17 cellular contexts compared by ENCODE assay signal in genomic region chr1:16474891-16475290, GRCh38. TPM values are rescaled to one million over a fixed set of nuclear protein-coding genes. Genes with fewer than 3 reads are reported as not detected.
A peak's percentile ranks its signal among the peaks of the same experiment; 100 is the strongest.
DNase-seq lines count a peak whose midpoint lies in the region; ATAC-seq and TF ChIP-seq lines count a peak whose summit lies in the region.
"Not testable (repeated sequence)": the region's sequence is repeated elsewhere in the genome, so short reads cannot be mapped to it uniquely, and the experiment has no call there.
"Had no signal": no experiment of that assay in that cellular context is flagged by ENCODE, and none has a peak within 500 bp of the region (broad histone marks: within the 10 kb centered on the region; RNA-seq: fewer than 3 reads in every experiment).

No MANE protein-coding gene starts in this region.

- not testable (repeated sequence) for H3K4me2 ChIP-seq in GM23338; Loucy (ENCODE audit: low read depth, low read length, poor library complexity, severe bottlenecking); PC-3 (ENCODE audit: low read length)

- POLR2A ChIA-PET in PC-3 (lab: Charles Lee; ENCODE audit: unreplicated experiment): not testable (repeated sequence)
- POLR2A ChIA-PET in activated naive CD8-positive, alpha-beta T cell treated with anti-CD3 and anti-CD28 coated beads, Interleukin-2, amount 10 ng/mL, durations not matched to agents 7 days and 5 days (lab: Charles Lee): interaction anchor here (0.6 to 1.0 kb wide), 2 partner anchors 11 to 146 kb away, joined by 3 to 4 read pairs; no protein-coding TSS in a partner anchor
- POLR2A ChIA-PET in naive thymus-derived CD4-positive, alpha-beta T cell (lab: Charles Lee): interaction anchor here (1.4 kb wide), 1 partner anchor 12 kb away, joined by 5 read pairs; no protein-coding TSS in a partner anchor

- H3K27ac ChIP-seq in GM23338 (ENCODE audit: low read depth); PC-3 (ENCODE audit: low read length); naive thymus-derived CD4-positive, alpha-beta T cell (ENCODE audit: low read depth, low read length): not testable (repeated sequence)

- CTCF ChIA-PET in PC-3 (lab: Charles Lee); naive thymus-derived CD4-positive, alpha-beta T cell (lab: Charles Lee): not testable (repeated sequence)

- H3K36me3 Mint-ChIP-seq in GM23338 (ENCODE audit: low read depth); activated naive CD8-positive, alpha-beta T cell treated with anti-CD3 and anti-CD28 coated beads, Interleukin-2, amount 10 ng/mL, durations not matched to agents 7 days and 5 days: not testable (repeated sequence)
- peaks cover 0 to 25% (median 13%) of the 10 kb centered on the region in 5 donors for H3K36me3 Mint-ChIP-seq in naive thymus-derived CD4-positive, alpha-beta T cell

- H3K27ac Mint-ChIP-seq in GM23338; activated naive CD8-positive, alpha-beta T cell treated with anti-CD3 and anti-CD28 coated beads, Interleukin-2, amount 10 ng/mL, durations not matched to agents 7 days and 5 days; naive thymus-derived CD4-positive, alpha-beta T cell: not testable (repeated sequence)

- H3K27me3 ChIP-seq in GM23338 (ENCODE audit: insufficient read depth); Loucy (ENCODE audit: insufficient read depth, low read length, poor library complexity, severe bottlenecking); PC-3 (ENCODE audit: low read length); naive thymus-derived CD4-positive, alpha-beta T cell (ENCODE audit: control insufficient read depth in 2 of 2, insufficient read depth in 2 of 2, low read length in 2 of 2): not testable (repeated sequence)

- not testable (repeated sequence) for BruUV-seq in PC-3 (replicated peaks; lab: Mats Ljungman, UMichigan)

- H3K4me1 ChIP-seq in GM23338 (ENCODE audit: insufficient read depth); Loucy (ENCODE audit: insufficient read depth, low read length, poor library complexity, severe bottlenecking); PC-3 (ENCODE audit: insufficient read depth, low read length); naive thymus-derived CD4-positive, alpha-beta T cell (ENCODE audit: control insufficient read depth in 2 of 2, insufficient read depth in 2 of 2, low read length in 2 of 2): not testable (repeated sequence)

- not testable (repeated sequence) for H3F3A ChIP-seq in GM23338 (replicated peaks; ENCODE audit: low read depth); Loucy (ENCODE audit: low read depth); PC-3 (ENCODE audit: low read length, unreplicated experiment)

- peak; percentile 98 for ATAC-seq in GM23338
- ATAC-seq in PC-3: peak; percentile 55
- not testable (repeated sequence) for ATAC-seq in activated naive CD8-positive, alpha-beta T cell treated with anti-CD3 and anti-CD28 coated beads, Interleukin-2, amount 10 ng/mL, durations not matched to agents 7 days and 5 days (ENCODE audit: low read depth)
- peak; percentile 36 for ATAC-seq in naive thymus-derived CD4-positive, alpha-beta T cell

- not testable (repeated sequence) for H2AFZ ChIP-seq in GM23338; Loucy (ENCODE audit: low read length); PC-3 (ENCODE audit: low read length)

- H3K9me2 ChIP-seq in GM23338 (ENCODE audit: insufficient read depth); Loucy (replicated peaks; ENCODE audit: low read depth, low read length); PC-3 (replicated peaks; ENCODE audit: low read length): not testable (repeated sequence)

- H4K20me1 ChIP-seq in GM23338 (replicated peaks; ENCODE audit: insufficient read depth); Loucy (ENCODE audit: insufficient read depth, low read length, poor library complexity, severe bottlenecking); PC-3 (ENCODE audit: low read length): not testable (repeated sequence)

- not testable (repeated sequence) for H3K9me3 ChIP-seq in Loucy (ENCODE audit: insufficient read depth, low read depth, low read length); PC-3 (ENCODE audit: low read length); naive thymus-derived CD4-positive, alpha-beta T cell (ENCODE audit: control insufficient read depth in 2 of 3, low read length in 3 of 3)

- not testable (repeated sequence) for H3K4me3 ChIP-seq in GM23338; Loucy (ENCODE audit: low read length, poor library complexity, severe bottlenecking); PC-3 (ENCODE audit: low read length); fibroblast of the aortic adventitia (ENCODE audit: low read depth, low read length); naive thymus-derived CD4-positive, alpha-beta T cell (ENCODE audit: low read length)

- H3K9me3 Mint-ChIP-seq in GM23338; activated naive CD8-positive, alpha-beta T cell treated with anti-CD3 and anti-CD28 coated beads, Interleukin-2, amount 10 ng/mL, durations not matched to agents 7 days and 5 days; naive thymus-derived CD4-positive, alpha-beta T cell: not testable (repeated sequence)

- not testable (repeated sequence) for H3K9ac ChIP-seq in Loucy (ENCODE audit: low read depth, low read length, poor library complexity, severe bottlenecking); PC-3 (ENCODE audit: low read length)

- H3K4me1 Mint-ChIP-seq in GM23338; activated naive CD8-positive, alpha-beta T cell treated with anti-CD3 and anti-CD28 coated beads, Interleukin-2, amount 10 ng/mL, durations not matched to agents 7 days and 5 days: not testable (repeated sequence)
- peaks cover 0 to 21% (median 13%) of the 10 kb centered on the region in 7 donors for H3K4me1 Mint-ChIP-seq in naive thymus-derived CD4-positive, alpha-beta T cell

- H3K36me3 ChIP-seq in GM23338 (ENCODE audit: insufficient read depth); Loucy (ENCODE audit: insufficient read depth, low read length); PC-3 (ENCODE audit: low read depth, low read length): not testable (repeated sequence)
- peaks cover 0 to 41% (median 0%) of the 10 kb centered on the region in 3 experiments for H3K36me3 ChIP-seq in naive thymus-derived CD4-positive, alpha-beta T cell (ENCODE audit: control insufficient read depth in 2 of 3, insufficient read depth in 3 of 3, low read length in 3 of 3)

- not testable (repeated sequence) for H3K79me2 ChIP-seq in GM23338 (replicated peaks; ENCODE audit: insufficient read depth); Loucy (ENCODE audit: insufficient read depth, low read length); PC-3 (ENCODE audit: low read length)

- H3K27me3 Mint-ChIP-seq in GM23338 (ENCODE audit: insufficient read depth, low read depth, poor library complexity); activated naive CD8-positive, alpha-beta T cell treated with anti-CD3 and anti-CD28 coated beads, Interleukin-2, amount 10 ng/mL, durations not matched to agents 7 days and 5 days; naive thymus-derived CD4-positive, alpha-beta T cell: not testable (repeated sequence)

- H3K4me3 Mint-ChIP-seq in GM23338; activated naive CD8-positive, alpha-beta T cell treated with anti-CD3 and anti-CD28 coated beads, Interleukin-2, amount 10 ng/mL, durations not matched to agents 7 days and 5 days; naive thymus-derived CD4-positive, alpha-beta T cell: not testable (repeated sequence)

- DNase-seq in DMS53 (lab: John Stamatoyannopoulos, UW) (peak; percentile 21), GM23338 (ENCODE audit: low spot score) (peak; percentile 76), PC-3 (peak; percentile 3)
- peak; percentile 14 for DNase-seq in activated naive CD8-positive, alpha-beta T cell treated with anti-CD3 and anti-CD28 coated beads, Interleukin-2, amount 10 ng/mL, durations not matched to agents 7 days and 5 days
- not testable (repeated sequence) for DNase-seq in fibroblast of the aortic adventitia (ENCODE audit: low read depth); naive thymus-derived CD4-positive, alpha-beta T cell

- intact Hi-C loops in PC-3 (cut with micrococcal nuclease); naive thymus-derived CD4-positive, alpha-beta T cell (cut with micrococcal nuclease): not testable (repeated sequence)

- TF ChIP-seq CTCF in GM23338 (conservative IDR thresholded peaks at IDR 0.05; ENCODE audit: low read depth in 2 of 2): peak; percentile 55 to 63
- TF ChIP-seq CTCF in Loucy (conservative IDR thresholded peaks at IDR 0.05; ENCODE audit: low read length): peak; percentile 46
- TF ChIP-seq CTCF in PC-3 (conservative IDR thresholded peaks at IDR 0.05; ENCODE audit: low read depth, low read length): peak; percentile 30; the same call in 1 of the 2 replicates
- peak; percentile 9 for TF ChIP-seq CTCF in fibroblast of the aortic adventitia (IDR thresholded peaks at IDR 0.05; ENCODE audit: insufficient read depth, low read length)

RNA-seq across cellular contexts. Expression of gene NECAP2, which starts 34.4 kb away (rescaled TPM):
- total RNA-seq in GM23338 (2014; rRNA removed; shearing (Covaris generic)): 28.9 and 32.9 TPM in 2 replicates
- 16.9 and 20.2 TPM in 2 replicates for polyA plus RNA-seq in GM23338 (2016; fragmentation: Nextera tagmentation; extraction: Ambion mirVana)
- total RNA-seq in PC-3 (2014; rRNA removed): 65.0 and 70.0 TPM in 2 replicates
- total RNA-seq in activated naive CD8-positive, alpha-beta T cell treated with anti-CD3 and anti-CD28 coated beads, Interleukin-2, amount 10 ng/mL, durations not matched to agents 7 days and 5 days: 100 to 1,000 TPM; 110 to 111 TPM
- total RNA-seq in fibroblast of the aortic adventitia (ENCODE audit: low replicate concordance): 71.5 and 73.9 TPM in 2 replicates
- total RNA-seq in naive thymus-derived CD4-positive, alpha-beta T cell: 100 to 1,000 TPM in 4 of 5 experiments, 10 to 100 TPM in 1; 98.2 to 161 (median 148) TPM
- polyA plus RNA-seq in naive thymus-derived CD4-positive, alpha-beta T cell: 100 to 1,000 TPM; 258 to 264 TPM

RNA-seq across cellular contexts. Expression of gene SPATA21, which starts 37.7 kb away (rescaled TPM):
- 2.6 TPM in 1 of 2 replicates, not detected in the other for total RNA-seq in GM23338 (2014; rRNA removed; shearing (Covaris generic))
- not detected in 2 replicates for polyA plus RNA-seq in GM23338 (2016; fragmentation: Nextera tagmentation; extraction: Ambion mirVana)
- not detected in 2 replicates for total RNA-seq in PC-3 (2014; rRNA removed)
- total RNA-seq in activated naive CD8-positive, alpha-beta T cell treated with anti-CD3 and anti-CD28 coated beads, Interleukin-2, amount 10 ng/mL, durations not matched to agents 7 days and 5 days: not detected
- not detected in 2 replicates for total RNA-seq in fibroblast of the aortic adventitia (ENCODE audit: low replicate concordance)
- not detected for total RNA-seq in naive thymus-derived CD4-positive, alpha-beta T cell
- polyA plus RNA-seq in naive thymus-derived CD4-positive, alpha-beta T cell: not detected
- total RNA-seq: adrenal gland; CD4-positive, alpha-beta memory T cell; esophagus squamous epithelium; kidney; lower lobe of right lung; NCI-H460; SJCRH30; suprapubic skin; T-helper 17 cell had no signal
- polyA plus RNA-seq: CD4-positive, alpha-beta memory T cell had no signal

RNA-seq across cellular contexts. Expression of gene RNU1-1, which starts 39.2 kb away (rescaled TPM):
- under 0.01 TPM in 1 of 2 replicates, not detected in the other for total RNA-seq in GM23338 (2014; rRNA removed; shearing (Covaris generic))
- polyA plus RNA-seq in GM23338 (2016; fragmentation: Nextera tagmentation; extraction: Ambion mirVana): not detected in 2 replicates
- total RNA-seq in PC-3 (2014; rRNA removed) (under 0.01 TPM in 2 replicates), fibroblast of the aortic adventitia (ENCODE audit: low replicate concordance) (under 0.01 and 2,882 TPM in 2 replicates)
- total RNA-seq in activated naive CD8-positive, alpha-beta T cell treated with anti-CD3 and anti-CD28 coated beads, Interleukin-2, amount 10 ng/mL, durations not matched to agents 7 days and 5 days: 1,000 to 10,000 TPM; 3,257 to 3,430 TPM
- 1,000 to 10,000 TPM; 2,341 to 4,458 (median 3,337) TPM for total RNA-seq in naive thymus-derived CD4-positive, alpha-beta T cell
- polyA plus RNA-seq in naive thymus-derived CD4-positive, alpha-beta T cell: not detected
- polyA plus RNA-seq: adrenal gland; CD4-positive, alpha-beta memory T cell; neural cell had no signal

Comparison
In these comparisons a context has a peak if more than half of its experiments do, and no peak if none do; other contexts are left out.
1. CTCF ChIP-seq: peak in every context shown above with its lines; median percentile 59 in GM23338; 46 in Loucy; 30 in PC-3; 9 in fibroblast of the aortic adventitia.